ENCODE assay signal across 1 cellular context in the genomic region with DNA sequence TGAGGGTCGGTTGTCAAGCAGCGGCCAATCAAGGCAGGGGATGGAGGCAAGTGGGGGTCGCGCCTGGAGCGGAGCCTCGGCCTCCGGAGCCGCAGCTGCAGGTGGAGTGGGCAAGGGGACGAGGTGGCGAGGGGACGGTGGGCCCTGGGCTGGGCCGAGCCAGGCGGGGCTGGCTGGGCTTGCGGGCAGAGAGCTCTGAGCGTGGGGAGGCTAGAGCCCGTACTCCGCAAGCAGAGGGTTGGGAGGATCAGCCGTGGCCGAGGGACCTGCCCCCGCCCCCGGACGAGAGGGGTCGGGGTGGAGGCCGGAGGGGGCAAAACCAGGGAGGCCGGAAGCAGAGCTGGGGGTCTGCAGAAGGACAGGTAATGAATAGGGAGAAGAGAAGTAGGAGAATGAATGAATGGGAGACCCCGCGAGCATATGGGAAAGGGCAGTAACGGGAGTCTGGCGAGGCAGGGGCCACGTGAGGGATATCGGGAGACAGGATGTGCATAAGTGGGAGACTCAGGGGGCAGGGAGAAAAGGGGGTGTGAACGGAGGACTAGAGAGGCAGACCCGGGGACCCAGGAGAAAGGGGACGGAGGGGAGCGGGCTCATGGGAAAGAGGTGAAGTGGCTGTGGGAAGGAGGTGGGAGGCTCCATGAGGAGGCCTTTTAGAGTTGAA.
TF ChIP-seq lines count a peak whose summit lies in the region.

TSS of gene KATNB1 (plus strand) at position 16 of the 664 bp plus-strand sequence. CDS start 1,474 bp downstream, outside the sequence.

TF ChIP-seq in HepG2, 621 proteins besides CTCF, POLR2A, EP300 and RAD21 (continued from another document and continues in another):
- no peak for TF ChIP-seq ZGPAT (CRISPR knock-in tag; IDR thresholded peaks at IDR 0.05)
- no peak for TF ChIP-seq JUNB (CRISPR knock-in tag; IDR thresholded peaks at IDR 0.05; ENCODE audit: borderline replicate concordance)
- TF ChIP-seq ZNF136 (CRISPR knock-in tag; IDR thresholded peaks at IDR 0.05; ENCODE audit: low read depth): no peak
- TF ChIP-seq, protein P1, sequence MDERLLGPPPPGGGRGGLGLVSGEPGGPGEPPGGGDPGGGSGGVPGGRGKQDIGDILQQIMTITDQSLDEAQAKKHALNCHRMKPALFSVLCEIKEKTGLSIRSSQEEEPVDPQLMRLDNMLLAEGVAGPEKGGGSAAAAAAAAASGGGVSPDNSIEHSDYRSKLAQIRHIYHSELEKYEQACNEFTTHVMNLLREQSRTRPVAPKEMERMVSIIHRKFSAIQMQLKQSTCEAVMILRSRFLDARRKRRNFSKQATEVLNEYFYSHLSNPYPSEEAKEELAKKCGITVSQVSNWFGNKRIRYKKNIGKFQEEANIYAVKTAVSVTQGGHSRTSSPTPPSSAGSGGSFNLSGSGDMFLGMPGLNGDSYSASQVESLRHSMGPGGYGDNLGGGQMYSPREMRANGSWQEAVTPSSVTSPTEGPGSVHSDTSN (CRISPR knock-in tag; IDR thresholded peaks at IDR 0.05): no peak
- no peak for TF ChIP-seq SETDB1 (CRISPR knock-in tag; IDR thresholded peaks at IDR 0.05; ENCODE audit: borderline replicate concordance)
- TF ChIP-seq ZMAT3 (CRISPR knock-in tag; conservative IDR thresholded peaks at IDR 0.05): no peak
- TF ChIP-seq, protein P2, sequence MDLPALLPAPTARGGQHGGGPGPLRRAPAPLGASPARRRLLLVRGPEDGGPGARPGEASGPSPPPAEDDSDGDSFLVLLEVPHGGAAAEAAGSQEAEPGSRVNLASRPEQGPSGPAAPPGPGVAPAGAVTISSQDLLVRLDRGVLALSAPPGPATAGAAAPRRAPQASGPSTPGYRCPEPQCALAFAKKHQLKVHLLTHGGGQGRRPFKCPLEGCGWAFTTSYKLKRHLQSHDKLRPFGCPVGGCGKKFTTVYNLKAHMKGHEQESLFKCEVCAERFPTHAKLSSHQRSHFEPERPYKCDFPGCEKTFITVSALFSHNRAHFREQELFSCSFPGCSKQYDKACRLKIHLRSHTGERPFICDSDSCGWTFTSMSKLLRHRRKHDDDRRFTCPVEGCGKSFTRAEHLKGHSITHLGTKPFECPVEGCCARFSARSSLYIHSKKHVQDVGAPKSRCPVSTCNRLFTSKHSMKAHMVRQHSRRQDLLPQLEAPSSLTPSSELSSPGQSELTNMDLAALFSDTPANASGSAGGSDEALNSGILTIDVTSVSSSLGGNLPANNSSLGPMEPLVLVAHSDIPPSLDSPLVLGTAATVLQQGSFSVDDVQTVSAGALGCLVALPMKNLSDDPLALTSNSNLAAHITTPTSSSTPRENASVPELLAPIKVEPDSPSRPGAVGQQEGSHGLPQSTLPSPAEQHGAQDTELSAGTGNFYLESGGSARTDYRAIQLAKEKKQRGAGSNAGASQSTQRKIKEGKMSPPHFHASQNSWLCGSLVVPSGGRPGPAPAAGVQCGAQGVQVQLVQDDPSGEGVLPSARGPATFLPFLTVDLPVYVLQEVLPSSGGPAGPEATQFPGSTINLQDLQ (CRISPR knock-in tag; IDR thresholded peaks at IDR 0.05): no peak
- TF ChIP-seq ARID3A (IDR thresholded peaks at IDR 0.05; ENCODE audit: low read depth, low read length): no peak
- TF ChIP-seq ZNF781 (CRISPR knock-in tag; IDR thresholded peaks at IDR 0.05; ENCODE audit: borderline replicate concordance, not compliant biosample characterization): no peak
- TF ChIP-seq, protein P3, sequence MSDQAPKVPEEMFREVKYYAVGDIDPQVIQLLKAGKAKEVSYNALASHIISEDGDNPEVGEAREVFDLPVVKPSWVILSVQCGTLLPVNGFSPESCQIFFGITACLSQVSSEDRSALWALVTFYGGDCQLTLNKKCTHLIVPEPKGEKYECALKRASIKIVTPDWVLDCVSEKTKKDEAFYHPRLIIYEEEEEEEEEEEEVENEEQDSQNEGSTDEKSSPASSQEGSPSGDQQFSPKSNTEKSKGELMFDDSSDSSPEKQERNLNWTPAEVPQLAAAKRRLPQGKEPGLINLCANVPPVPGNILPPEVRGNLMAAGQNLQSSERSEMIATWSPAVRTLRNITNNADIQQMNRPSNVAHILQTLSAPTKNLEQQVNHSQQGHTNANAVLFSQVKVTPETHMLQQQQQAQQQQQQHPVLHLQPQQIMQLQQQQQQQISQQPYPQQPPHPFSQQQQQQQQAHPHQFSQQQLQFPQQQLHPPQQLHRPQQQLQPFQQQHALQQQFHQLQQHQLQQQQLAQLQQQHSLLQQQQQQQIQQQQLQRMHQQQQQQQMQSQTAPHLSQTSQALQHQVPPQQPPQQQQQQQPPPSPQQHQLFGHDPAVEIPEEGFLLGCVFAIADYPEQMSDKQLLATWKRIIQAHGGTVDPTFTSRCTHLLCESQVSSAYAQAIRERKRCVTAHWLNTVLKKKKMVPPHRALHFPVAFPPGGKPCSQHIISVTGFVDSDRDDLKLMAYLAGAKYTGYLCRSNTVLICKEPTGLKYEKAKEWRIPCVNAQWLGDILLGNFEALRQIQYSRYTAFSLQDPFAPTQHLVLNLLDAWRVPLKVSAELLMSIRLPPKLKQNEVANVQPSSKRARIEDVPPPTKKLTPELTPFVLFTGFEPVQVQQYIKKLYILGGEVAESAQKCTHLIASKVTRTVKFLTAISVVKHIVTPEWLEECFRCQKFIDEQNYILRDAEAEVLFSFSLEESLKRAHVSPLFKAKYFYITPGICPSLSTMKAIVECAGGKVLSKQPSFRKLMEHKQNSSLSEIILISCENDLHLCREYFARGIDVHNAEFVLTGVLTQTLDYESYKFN (CRISPR knock-in tag; conservative IDR thresholded peaks at IDR 0.05): no peak
- TF ChIP-seq GATA4 (IDR thresholded peaks at IDR 0.05; ENCODE audit: borderline replicate concordance, low read depth): no peak
- no peak for TF ChIP-seq ZNF275 (CRISPR knock-in tag; IDR thresholded peaks at IDR 0.05; ENCODE audit: borderline replicate concordance)
- peak; percentile 34 for TF ChIP-seq TAF1 (CRISPR knock-in tag; IDR thresholded peaks at IDR 0.05)
- no peak for TF ChIP-seq ZSCAN29 (CRISPR knock-in tag; conservative IDR thresholded peaks at IDR 0.05)
- peak; percentile 11; the same call in 1 of the 2 replicates for TF ChIP-seq RARG (CRISPR knock-in tag; IDR thresholded peaks at IDR 0.05; ENCODE audit: low read depth)
- peak; percentile 17; the same call in 1 of the 2 replicates for TF ChIP-seq GABPA (IDR thresholded peaks at IDR 0.05; ENCODE audit: low read depth, low read length)
- 0 out of 2 replicates have a peak, but pooled peaks have one; percentile 11 for TF ChIP-seq GABPA (CRISPR knock-in tag; IDR thresholded peaks at IDR 0.05; ENCODE audit: low read depth)
- TF ChIP-seq ZNF124 (CRISPR knock-in tag; IDR thresholded peaks at IDR 0.05): no peak
- TF ChIP-seq ZSCAN21 (CRISPR knock-in tag; IDR thresholded peaks at IDR 0.05; ENCODE audit: borderline replicate concordance): peak; percentile 46; the same call in 1 of the 2 replicates
- TF ChIP-seq ZFP36 (IDR thresholded peaks at IDR 0.05; ENCODE audit: borderline replicate concordance, low read depth, low read length, partially characterized antibody): no peak
- TF ChIP-seq ZNF589 (CRISPR knock-in tag; conservative IDR thresholded peaks at IDR 0.05): no peak
- TF ChIP-seq GLMP (CRISPR knock-in tag; IDR thresholded peaks at IDR 0.05; ENCODE audit: borderline replicate concordance): no peak
- 0 out of 2 replicates have a peak, but pooled peaks have one; percentile 33 for TF ChIP-seq KLF6 (CRISPR knock-in tag; IDR thresholded peaks at IDR 0.05)
- no peak for TF ChIP-seq ZNF652 (CRISPR knock-in tag; IDR thresholded peaks at IDR 0.05; ENCODE audit: borderline replicate concordance, low read depth)
- TF ChIP-seq EHMT2 (IDR thresholded peaks at IDR 0.05; ENCODE audit: borderline replicate concordance, low read depth, low read length): no peak
- TF ChIP-seq MAFF (IDR thresholded peaks at IDR 0.05; ENCODE audit: low read depth, low read length): no peak
- TF ChIP-seq, protein P4, sequence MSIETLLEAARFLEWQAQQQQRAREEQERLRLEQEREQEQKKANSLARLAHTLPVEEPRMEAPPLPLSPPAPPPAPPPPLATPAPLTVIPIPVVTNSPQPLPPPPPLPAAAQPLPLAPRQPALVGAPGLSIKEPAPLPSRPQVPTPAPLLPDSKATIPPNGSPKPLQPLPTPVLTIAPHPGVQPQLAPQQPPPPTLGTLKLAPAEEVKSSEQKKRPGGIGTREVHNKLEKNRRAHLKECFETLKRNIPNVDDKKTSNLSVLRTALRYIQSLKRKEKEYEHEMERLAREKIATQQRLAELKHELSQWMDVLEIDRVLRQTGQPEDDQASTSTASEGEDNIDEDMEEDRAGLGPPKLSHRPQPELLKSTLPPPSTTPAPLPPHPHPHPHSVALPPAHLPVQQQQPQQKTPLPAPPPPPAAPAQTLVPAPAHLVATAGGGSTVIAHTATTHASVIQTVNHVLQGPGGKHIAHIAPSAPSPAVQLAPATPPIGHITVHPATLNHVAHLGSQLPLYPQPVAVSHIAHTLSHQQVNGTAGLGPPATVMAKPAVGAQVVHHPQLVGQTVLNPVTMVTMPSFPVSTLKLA (IDR thresholded peaks at IDR 0.05): no peak
- no peak for TF ChIP-seq ZNF207 (IDR thresholded peaks at IDR 0.05; ENCODE audit: borderline replicate concordance)
- TF ChIP-seq, protein P5, sequence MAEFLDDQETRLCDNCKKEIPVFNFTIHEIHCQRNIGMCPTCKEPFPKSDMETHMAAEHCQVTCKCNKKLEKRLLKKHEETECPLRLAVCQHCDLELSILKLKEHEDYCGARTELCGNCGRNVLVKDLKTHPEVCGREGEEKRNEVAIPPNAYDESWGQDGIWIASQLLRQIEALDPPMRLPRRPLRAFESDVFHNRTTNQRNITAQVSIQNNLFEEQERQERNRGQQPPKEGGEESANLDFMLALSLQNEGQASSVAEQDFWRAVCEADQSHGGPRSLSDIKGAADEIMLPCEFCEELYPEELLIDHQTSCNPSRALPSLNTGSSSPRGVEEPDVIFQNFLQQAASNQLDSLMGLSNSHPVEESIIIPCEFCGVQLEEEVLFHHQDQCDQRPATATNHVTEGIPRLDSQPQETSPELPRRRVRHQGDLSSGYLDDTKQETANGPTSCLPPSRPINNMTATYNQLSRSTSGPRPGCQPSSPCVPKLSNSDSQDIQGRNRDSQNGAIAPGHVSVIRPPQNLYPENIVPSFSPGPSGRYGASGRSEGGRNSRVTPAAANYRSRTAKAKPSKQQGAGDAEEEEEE (CRISPR knock-in tag; IDR thresholded peaks at IDR 0.05; ENCODE audit: borderline replicate concordance): no peak
